16 cellular contexts compared by ENCODE assay signal in genomic region chr14:94770815-94771190, GRCh38. TPM values are rescaled to one million over a fixed set of nuclear protein-coding genes. Genes with fewer than 3 reads are reported as not detected.
DNase-seq lines count a peak whose midpoint lies in the region; ATAC-seq and TF ChIP-seq lines count a peak whose summit lies in the region.
"Had no signal": no experiment of that assay in that cellular context is flagged by ENCODE, and none has a peak within 500 bp of the region (broad histone marks: within the 10 kb centered on the region; RNA-seq: fewer than 3 reads in every experiment).

No MANE protein-coding gene starts in this region.

- no peak overlapping the region for H3K27ac Mint-ChIP-seq in central memory CD8-positive, alpha-beta T cell (ENCODE audit: low read depth)
- H3K27ac Mint-ChIP-seq in nephron = peak overlapping the region in 1 of 3 experiments; percentile 70
- no peak overlapping the region for H3K27ac Mint-ChIP-seq in activated T-helper 1 cell treated with anti-CD3 and anti-CD28 coated beads, Interleukin-12 subunit alpha, Interleukin-12 subunit beta, Interleukin-2, Interleukin-4 antibody, amounts not matched to agents 30 ng/mL and 10 ng/mL and 1 ng/mL, durations not matched to agents 14 hours and 24 hours and 36 hours

- TF ChIP-seq CTCF in C4-2B (conservative IDR thresholded peaks at IDR 0.05) (no peak), nephron (IDR thresholded peaks at IDR 0.05; ENCODE audit: unreplicated experiment in 3 of 3) (no peak)

- H3K4me3 Mint-ChIP-seq in central memory CD8-positive, alpha-beta T cell = peak overlapping the region; percentile 49
- peak overlapping the region; percentile 60 to 79 (median 78) for H3K4me3 Mint-ChIP-seq in nephron
- H3K4me3 Mint-ChIP-seq in activated T-helper 1 cell treated with anti-CD3 and anti-CD28 coated beads, Interleukin-12 subunit alpha, Interleukin-12 subunit beta, Interleukin-2, Interleukin-4 antibody, amounts not matched to agents 30 ng/mL and 10 ng/mL and 1 ng/mL, durations not matched to agents 14 hours and 24 hours and 36 hours = no peak overlapping the region

- peaks cover 91% of the 10 kb centered on the region for H3K27me3 Mint-ChIP-seq in central memory CD8-positive, alpha-beta T cell
- peaks cover 100% of the 10 kb centered on the region for H3K27me3 Mint-ChIP-seq in nephron (ENCODE audit: low read depth)
- peaks cover 73% of the 10 kb centered on the region for H3K27me3 Mint-ChIP-seq in activated T-helper 1 cell treated with anti-CD3 and anti-CD28 coated beads, Interleukin-12 subunit alpha, Interleukin-12 subunit beta, Interleukin-2, Interleukin-4 antibody, amounts not matched to agents 30 ng/mL and 10 ng/mL and 1 ng/mL, durations not matched to agents 14 hours and 24 hours and 36 hours (ENCODE audit: insufficient read depth)

- peak overlapping the region; percentile 56 for H3K4me3 ChIP-seq in HUES48 (ENCODE audit: low read depth, low read length)

- no peaks in the 10 kb centered on the region for H3K36me3 ChIP-seq in HUES48 (ENCODE audit: control insufficient read depth, insufficient read depth, low read length)
- H3K36me3 ChIP-seq: stomach had no signal

- H3K36me3 Mint-ChIP-seq in central memory CD8-positive, alpha-beta T cell (ENCODE audit: insufficient read depth) = peaks cover 6% of the 10 kb centered on the region
- H3K36me3 Mint-ChIP-seq in nephron (ENCODE audit: low read depth) = peaks cover 6% of the 10 kb centered on the region
- peaks cover 1% of the 10 kb centered on the region for H3K36me3 Mint-ChIP-seq in activated T-helper 1 cell treated with anti-CD3 and anti-CD28 coated beads, Interleukin-12 subunit alpha, Interleukin-12 subunit beta, Interleukin-2, Interleukin-4 antibody, amounts not matched to agents 30 ng/mL and 10 ng/mL and 1 ng/mL, durations not matched to agents 14 hours and 24 hours and 36 hours (ENCODE audit: low read depth)

- H3K27ac ChIP-seq in C4-2B (peak overlapping the region; percentile 89), HUES48 (ENCODE audit: low read depth, low read length) (no peak overlapping the region)
- H3K27ac ChIP-seq: RWPE1 had no signal

- H3K27me3 ChIP-seq in HUES48 (ENCODE audit: control insufficient read depth, insufficient read depth, low read length) = peaks cover 97% of the 10 kb centered on the region

- no peaks in the 10 kb centered on the region for H3K9me3 ChIP-seq in HUES48 (ENCODE audit: control insufficient read depth, insufficient read depth, low read length)

- no peak overlapping the region for H3K9ac ChIP-seq in HUES48 (ENCODE audit: low read depth, low read length)

- no peak for ATAC-seq in central memory CD8-positive, alpha-beta T cell (replicated peaks; ENCODE audit: extremely low read depth, poor library complexity, severe bottlenecking)
- ATAC-seq in HG02981 (IDR thresholded peaks at IDR 0.05; ENCODE audit: unreplicated experiment) (no peak), left cardiac atrium (no peak)

- intact Hi-C loops in activated T-helper 1 cell treated with anti-CD3 and anti-CD28 coated beads, Interleukin-12 subunit alpha, Interleukin-12 subunit beta, Interleukin-2, Interleukin-4 antibody, amounts not matched to agents 30 ng/mL and 10 ng/mL and 1 ng/mL, durations not matched to agents 14 hours and 24 hours and 36 hours (cut with micrococcal nuclease) = no loop called here
- intact Hi-C loops in left cardiac atrium (cut with DNase I) = no loop called here

- peaks cover 66% of the 10 kb centered on the region for H3K4me1 ChIP-seq in HUES48 (ENCODE audit: control insufficient read depth, insufficient read depth, low read length)

- no peak for DNase-seq in central memory CD8-positive, alpha-beta T cell (ENCODE audit: low spot score in 2 of 2)
- no peak for DNase-seq in stimulated activated naive CD4-positive, alpha-beta T cell (lab: John Stamatoyannopoulos, UW)
- DNase-seq in activated T-helper 1 cell treated with anti-CD3 and anti-CD28 coated beads, Interleukin-12 subunit alpha, Interleukin-12 subunit beta, Interleukin-2, Interleukin-4 antibody, amounts not matched to agents 30 ng/mL and 10 ng/mL and 1 ng/mL, durations not matched to agents 14 hours and 24 hours and 36 hours (ENCODE audit: low spot score) = no peak
- DNase-seq in left cardiac atrium = no peak
- DNase-seq: hypothalamus; NCI-H1417 treated with DMSO at 0.1 percent for 48 hours; NCI-H526 treated with DMSO at 0.1 percent for 48 hours; stimulated activated CD4-positive, alpha-beta T cell treated with anti-CD3 and anti-CD28 coated beads, Interleukin-2, amount 100 ng/mL, for 48 hours; stomach had no signal

- H3K4me1 Mint-ChIP-seq in central memory CD8-positive, alpha-beta T cell = peaks cover 11% of the 10 kb centered on the region
- peaks cover 40% of the 10 kb centered on the region for H3K4me1 Mint-ChIP-seq in nephron
- peaks cover 5% of the 10 kb centered on the region for H3K4me1 Mint-ChIP-seq in activated T-helper 1 cell treated with anti-CD3 and anti-CD28 coated beads, Interleukin-12 subunit alpha, Interleukin-12 subunit beta, Interleukin-2, Interleukin-4 antibody, amounts not matched to agents 30 ng/mL and 10 ng/mL and 1 ng/mL, durations not matched to agents 14 hours and 24 hours and 36 hours (ENCODE audit: low read depth)

- H3K9me3 Mint-ChIP-seq in central memory CD8-positive, alpha-beta T cell = no peaks in the 10 kb centered on the region
- peaks cover 2% of the 10 kb centered on the region for H3K9me3 Mint-ChIP-seq in nephron
- H3K9me3 Mint-ChIP-seq in activated T-helper 1 cell treated with anti-CD3 and anti-CD28 coated beads, Interleukin-12 subunit alpha, Interleukin-12 subunit beta, Interleukin-2, Interleukin-4 antibody, amounts not matched to agents 30 ng/mL and 10 ng/mL and 1 ng/mL, durations not matched to agents 14 hours and 24 hours and 36 hours = peaks cover 4% of the 10 kb centered on the region

RNA-seq across cellular contexts. Expression of gene GSC, which starts 0.9 kb away (rescaled TPM):
- total RNA-seq in activated T-helper 1 cell treated with anti-CD3 and anti-CD28 coated beads, Interleukin-12 subunit alpha, Interleukin-12 subunit beta, Interleukin-2, Interleukin-4 antibody, amounts not matched to agents 30 ng/mL and 10 ng/mL and 1 ng/mL, durations not matched to agents 14 hours and 24 hours and 36 hours = not detected in 2 replicates
- under 1 TPM; 0.39 to 0.71 TPM for total RNA-seq in left cardiac atrium
- total RNA-seq: bronchial epithelial cell, epithelial cell of proximal tubule, stomach had no signal
